ENCODE assay signal across 8 cellular contexts in the genomic region with DNA sequence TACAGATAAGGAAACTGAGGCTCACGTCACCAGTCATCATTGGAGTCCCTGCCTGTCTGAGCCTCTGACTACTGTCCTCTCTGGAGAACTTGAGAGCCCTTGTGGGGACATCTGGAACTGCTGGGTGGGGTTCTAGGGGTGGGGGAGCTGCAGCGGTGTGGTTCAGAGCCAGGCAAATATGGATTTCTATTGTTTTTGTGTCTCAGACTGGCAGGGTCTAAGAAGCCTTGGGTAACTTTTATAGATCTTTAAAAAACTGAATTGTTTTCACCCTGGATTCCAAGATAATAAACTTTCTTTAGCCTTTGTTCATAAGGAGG. TPM values are rescaled to one million over a fixed set of nuclear protein-coding genes. Genes with fewer than 3 reads are reported as not detected.
DNase-seq lines count a peak whose midpoint lies in the region; ATAC-seq and TF ChIP-seq lines count a peak whose summit lies in the region.

No MANE protein-coding gene starts in this region.

- H3K9me3 Mint-ChIP-seq in CD4-positive, alpha-beta T cell: no peaks in the 10 kb centered on the region
- peaks cover 0 to 2% of the 10 kb centered on the region in 2 experiments; a peak in 1 of 5 replicates for H3K9me3 Mint-ChIP-seq in H9

- H3T11ph ChIP-seq in H9 (ENCODE audit: low read length): no peak overlapping the region

- H3K4me1 ChIP-seq in H9 (ENCODE audit: insufficient read depth, low read length) (peaks cover 3% of the 10 kb centered on the region; the same call in 1 of the 2 replicates), thyroid gland (peaks cover 3 to 12% of the 10 kb centered on the region in 2 donors)

- H2BK20ac ChIP-seq in H9 (ENCODE audit: low read depth, low read length, poor library complexity, severe bottlenecking): no peak overlapping the region

- CTCF ChIA-PET in CD4-positive, alpha-beta T cell (lab: Charles Lee): interaction anchor here (1.4 kb wide), 1 partner anchor 51 kb away, joined by 4 read pairs; no protein-coding TSS in a partner anchor

- H3K23ac ChIP-seq in H9 (ENCODE audit: insufficient read length, low read depth, low read length): no peak overlapping the region

- H3K9ac ChIP-seq in H9 (ENCODE audit: extremely low read depth, insufficient read length, low read length): no peak overlapping the region

- no peaks in the 10 kb centered on the region for H3K36me3 Mint-ChIP-seq in CD4-positive, alpha-beta T cell (ENCODE audit: low read depth)
- no peaks in the 10 kb centered on the region for H3K36me3 Mint-ChIP-seq in H9 (ENCODE audit: insufficient read depth in 1 of 3, low read depth in 3 of 3)

- H3K4ac ChIP-seq in H9 (ENCODE audit: low read depth, low read length): no peak overlapping the region; the same call in 1 of the 2 replicates

- H3K23me2 ChIP-seq in H9 (ENCODE audit: insufficient read length, low read depth, low read length, poor library complexity, severe bottlenecking): no peaks in the 10 kb centered on the region

- H3K27ac ChIP-seq in CD4-positive, alpha-beta T cell (ENCODE audit: low read depth, low read length): no peak overlapping the region
- H3K27ac ChIP-seq in H9 (ENCODE audit: insufficient read length, low read depth, low read length) (no peak overlapping the region), WERI-Rb-1 (peak overlapping the region; percentile 84), thyroid gland (peak overlapping the region in 1 of 3 donors; percentile 18)

- no peak overlapping the region; the same call in 1 of the 2 replicates for H3K14ac ChIP-seq in H9 (ENCODE audit: insufficient read depth, low read length)

- H2BK120ac ChIP-seq in H9 (ENCODE audit: low read depth, low read length, poor library complexity, severe bottlenecking): peak overlapping the region; percentile 52

- H3K18ac ChIP-seq in H9 (ENCODE audit: insufficient read length, low read depth, low read length): peak overlapping the region; percentile 38

- no peak overlapping the region for H3K56ac ChIP-seq in H9 (ENCODE audit: insufficient read length, low read depth, low read length)

- no peak for DNase-seq in CD4-positive, alpha-beta T cell
- DNase-seq in H9 (no peak), WERI-Rb-1 (peak; percentile 47), foreskin fibroblast (peak; percentile 56 to 78), thyroid gland (no peak), GM20000 (ENCODE audit: low spot score) (no peak)
- peak; percentile 41 for DNase-seq in stimulated activated naive CD8-positive, alpha-beta T cell treated with anti-CD3 and anti-CD28 coated beads, Interleukin-15, Interleukin-2, amounts not matched to agents 100 U/mL and 50 U/mL, for 24 hours

- no peak overlapping the region for H3K4me3 ChIP-seq in WERI-Rb-1 (ENCODE audit: low read depth, low read length)
- no peak overlapping the region for H3K4me3 ChIP-seq in foreskin fibroblast (ENCODE audit: low read depth in 1 of 2, low read length in 2 of 2)
- H3K4me3 ChIP-seq in thyroid gland (replicated peaks in 1 of 3): no peak overlapping the region

- POLR2A ChIA-PET in CD4-positive, alpha-beta T cell (lab: Charles Lee): interaction anchor here (0.7 to 1.5 kb wide), 4 partner anchors 31 to 47 kb away, joined by 3 to 4 read pairs (median 3); no protein-coding TSS in a partner anchor

- H2AFZ ChIP-seq in H9 (ENCODE audit: low read length): no peak overlapping the region

- peak; percentile 49 for ATAC-seq in CD4-positive, alpha-beta T cell (ENCODE audit: poor library complexity)
- no peak for ATAC-seq in stimulated activated naive CD8-positive, alpha-beta T cell treated with anti-CD3 and anti-CD28 coated beads, Interleukin-15, Interleukin-2, amounts not matched to agents 100 U/mL and 50 U/mL, for 24 hours
- ATAC-seq in GM21717 (IDR thresholded peaks at IDR 0.05; ENCODE audit: unreplicated experiment): no peak

- no peaks in the 10 kb centered on the region for H3K27me3 ChIP-seq in CD4-positive, alpha-beta T cell (ENCODE audit: control insufficient read depth, insufficient read depth, low read length)
- H3K27me3 ChIP-seq in H9 (ENCODE audit: insufficient read depth, low read length) (no peaks in the 10 kb centered on the region), WERI-Rb-1 (ENCODE audit: insufficient read depth, low read depth, severe bottlenecking) (no peaks in the 10 kb centered on the region), thyroid gland (no peaks in the 10 kb centered on the region)

- H3K4me3 Mint-ChIP-seq in CD4-positive, alpha-beta T cell: no peak overlapping the region
- H3K4me3 Mint-ChIP-seq in H9: no peak overlapping the region

- intact Hi-C loops in CD4-positive, alpha-beta T cell (cut with DNase I, micrococcal nuclease): no loop called here
- intact Hi-C loops in thyroid gland (cut with DNase I): no loop called here

- H2BK5ac ChIP-seq in H9 (ENCODE audit: insufficient read length, low read length): no peak overlapping the region

- H2BK15ac ChIP-seq in H9 (ENCODE audit: low read depth, low read length): no peak overlapping the region

- H3K4me2 ChIP-seq in H9 (ENCODE audit: insufficient read depth, insufficient read length, low read length): no peak overlapping the region

- H3K27me3 Mint-ChIP-seq in CD4-positive, alpha-beta T cell: no peaks in the 10 kb centered on the region
- peaks cover 16% of the 10 kb centered on the region for H3K27me3 Mint-ChIP-seq in H9 (ENCODE audit: low read depth)

- WGBS in H9 (ENCODE audit: extremely low coverage, insufficient read length, low lambda C conversion rate): no CpG with 5 or more reads among the region's 2 CpGs
- WGBS in thyroid gland, 2 donors: 83 to 88% methylated on average over 2 of the region's 2 CpGs

- no peaks in the 10 kb centered on the region for H4K20me1 ChIP-seq in H9 (ENCODE audit: control insufficient read depth, insufficient read depth, insufficient read length)

- H3K36me3 ChIP-seq in WERI-Rb-1 (no peaks in the 10 kb centered on the region), thyroid gland (no peaks in the 10 kb centered on the region)

- H3K27ac Mint-ChIP-seq in CD4-positive, alpha-beta T cell: no peak overlapping the region
- peak overlapping the region in 1 of 3 experiments; percentile 99; a peak in 2 of 7 replicates for H3K27ac Mint-ChIP-seq in H9

- TF ChIP-seq CTCF in CD4-positive, alpha-beta T cell (IDR thresholded peaks at IDR 0.05): no peak
- peak; percentile 40 for TF ChIP-seq CTCF in H9 (conservative IDR thresholded peaks at IDR 0.05)
- peak; percentile 25; the same call in 1 of the 2 replicates for TF ChIP-seq CTCF in WERI-Rb-1 (IDR thresholded peaks at IDR 0.05; ENCODE audit: low read depth, low read length)
- TF ChIP-seq CTCF in foreskin fibroblast (IDR thresholded peaks at IDR 0.05; ENCODE audit: low read depth, low read length): peak; percentile 40
- peak in 2 of 6 experiments; percentile 6 to 23 for TF ChIP-seq CTCF in thyroid gland (IDR thresholded peaks at IDR 0.05)
- TF ChIP-seq CTCF in GM20000 (IDR thresholded peaks at IDR 0.05; ENCODE audit: extremely low read depth, missing control alignments): no peak

- TF ChIP-seq POLR2A in thyroid gland (IDR thresholded peaks at IDR 0.05): no peak

- H4K91ac ChIP-seq in H9 (ENCODE audit: insufficient read length, low read depth, low read length): no peak overlapping the region

- H2AK5ac ChIP-seq in H9 (ENCODE audit: insufficient read length, low read length): no peak overlapping the region

- H4K8ac ChIP-seq in H9 (replicated peaks; ENCODE audit: insufficient read length, low read depth, low read length): no peak overlapping the region

- H3K9me3 ChIP-seq in CD4-positive, alpha-beta T cell (ENCODE audit: control insufficient read depth, low read length): no peaks in the 10 kb centered on the region
- H3K9me3 ChIP-seq in H9 (ENCODE audit: control insufficient read depth, low read depth, low read length) (no peaks in the 10 kb centered on the region), WERI-Rb-1 (ENCODE audit: severe bottlenecking) (no peaks in the 10 kb centered on the region), thyroid gland (no peaks in the 10 kb centered on the region)

- no peaks in the 10 kb centered on the region for H3K79me1 ChIP-seq in H9 (ENCODE audit: insufficient read depth, low read depth, low read length, poor library complexity, severe bottlenecking)

- H3K4me1 Mint-ChIP-seq in CD4-positive, alpha-beta T cell (ENCODE audit: low read depth): peaks cover 28% of the 10 kb centered on the region
- peaks cover 29 to 42% of the 10 kb centered on the region in 2 experiments for H3K4me1 Mint-ChIP-seq in H9

- H3K79me2 ChIP-seq in H9 (ENCODE audit: insufficient read depth, low read length): no peaks in the 10 kb centered on the region

- no peak overlapping the region for H4K5ac ChIP-seq in H9 (ENCODE audit: insufficient read length, low read depth, low read length)

- H2BK12ac ChIP-seq in H9 (ENCODE audit: insufficient read length, low read depth, low read length): no peak overlapping the region

RNA-seq across cellular contexts. Expression of gene IER5, which starts 46.9 kb away (rescaled TPM):
- 10 to 100 TPM; 53.8 to 54.1 TPM for total RNA-seq in CD4-positive, alpha-beta T cell
- total RNA-seq in H9 (2021) (6.7 and 7.6 TPM in 2 replicates), thyroid gland (1 to 10 TPM; 7.2 to 7.8 (median 7.6) TPM)

Comparison
In these comparisons a context has a peak if more than half of its experiments do, and no peak if none do; other contexts are left out.
1. DNase-seq: peak in WERI-Rb-1 (single experiment), foreskin fibroblast (2 of 2) and stimulated activated naive CD8-positive, alpha-beta T cell treated with anti-CD3 and anti-CD28 coated beads, Interleukin-15, Interleukin-2, amounts not matched to agents 100 U/mL and 50 U/mL, for 24 hours (single experiment); none in CD4-positive, alpha-beta T cell (0 of 10), H9 (single experiment), thyroid gland (0 of 2) and GM20000 (single experiment).
2. CTCF ChIP-seq: peak in H9 (single experiment), WERI-Rb-1 (single experiment) and foreskin fibroblast (single experiment); none in CD4-positive, alpha-beta T cell (single experiment) and GM20000 (single experiment).